1 cellular context compared by ENCODE assay signal in the genomic region with DNA sequence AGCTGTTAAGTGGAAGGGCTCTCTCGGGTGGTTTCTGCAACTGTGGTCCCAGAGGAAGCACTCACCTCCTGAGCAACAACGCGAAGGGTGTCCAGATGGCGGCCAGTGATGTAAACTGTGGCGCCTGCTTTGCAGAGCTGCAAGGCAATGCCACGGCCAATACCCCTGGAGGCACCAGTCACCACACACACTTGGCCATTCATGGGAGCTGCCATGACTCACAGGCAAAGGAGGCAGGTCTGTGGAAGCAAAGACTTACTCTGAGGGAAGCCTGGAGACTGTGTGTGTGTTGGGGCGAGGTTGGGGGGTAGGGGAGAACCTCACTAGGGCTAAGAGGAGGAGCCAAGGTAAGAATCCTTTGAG.
A peak's percentile ranks its signal among the peaks of the same experiment; 100 is the strongest.
TF ChIP-seq lines count a peak whose summit lies in the region.

No MANE protein-coding gene starts in this region.

TF ChIP-seq in HepG2, 621 proteins besides CTCF, POLR2A, EP300 and RAD21:
- TF ChIP-seq FOSL2 (CRISPR knock-in tag; IDR thresholded peaks at IDR 0.05) = peak; percentile 81
- TF ChIP-seq GPN1 (CRISPR knock-in tag; IDR thresholded peaks at IDR 0.05; ENCODE audit: borderline replicate concordance) = no peak
- TF ChIP-seq NCOA5 (CRISPR knock-in tag; IDR thresholded peaks at IDR 0.05) = no peak
- TF ChIP-seq ZNF644 (CRISPR knock-in tag; IDR thresholded peaks at IDR 0.05; ENCODE audit: low read depth) = peak; percentile 87
- TF ChIP-seq ZNF430 (CRISPR knock-in tag; IDR thresholded peaks at IDR 0.05) = peak; percentile 76; the same call in 1 of the 2 replicates
- TF ChIP-seq CHD2 (IDR thresholded peaks at IDR 0.05; ENCODE audit: low read depth, low read length) = peak; percentile 38; the same call in 1 of the 2 replicates
- TF ChIP-seq MXI1 (IDR thresholded peaks at IDR 0.05; ENCODE audit: borderline replicate concordance, low read depth, low read length) = peak; percentile 42; the same call in 1 of the 3 replicates
- TF ChIP-seq, protein P1, sequence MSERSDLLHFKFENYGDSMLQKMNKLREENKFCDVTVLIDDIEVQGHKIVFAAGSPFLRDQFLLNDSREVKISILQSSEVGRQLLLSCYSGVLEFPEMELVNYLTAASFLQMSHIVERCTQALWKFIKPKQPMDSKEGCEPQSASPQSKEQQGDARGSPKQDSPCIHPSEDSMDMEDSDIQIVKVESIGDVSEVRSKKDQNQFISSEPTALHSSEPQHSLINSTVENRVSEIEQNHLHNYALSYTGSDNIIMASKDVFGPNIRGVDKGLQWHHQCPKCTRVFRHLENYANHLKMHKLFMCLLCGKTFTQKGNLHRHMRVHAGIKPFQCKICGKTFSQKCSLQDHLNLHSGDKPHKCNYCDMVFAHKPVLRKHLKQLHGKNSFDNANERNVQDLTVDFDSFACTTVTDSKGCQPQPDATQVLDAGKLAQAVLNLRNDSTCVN (CRISPR knock-in tag; IDR thresholded peaks at IDR 0.05; ENCODE audit: borderline replicate concordance) = no peak
- peak; percentile 50 for TF ChIP-seq JUND (CRISPR knock-in tag; IDR thresholded peaks at IDR 0.05)
- peak; percentile 69 for TF ChIP-seq YY1 (IDR thresholded peaks at IDR 0.05; ENCODE audit: insufficient read depth, insufficient replicate concordance, low read depth, low read length)
- TF ChIP-seq ZNF510 (CRISPR knock-in tag; IDR thresholded peaks at IDR 0.05; ENCODE audit: low read depth) = 0 out of 2 replicates have a peak, but pooled peaks have one; percentile 29
- no peak for TF ChIP-seq NR2F6 (IDR thresholded peaks at IDR 0.05)
- 0 out of 2 replicates have a peak, but pooled peaks have one; percentile 15 for TF ChIP-seq NR2F6 (CRISPR knock-in tag; IDR thresholded peaks at IDR 0.05)
- TF ChIP-seq ZNF674 (CRISPR knock-in tag; IDR thresholded peaks at IDR 0.05; ENCODE audit: low read depth) = peak; percentile 87; the same call in 1 of the 2 replicates
- TF ChIP-seq HDAC6 (IDR thresholded peaks at IDR 0.05; ENCODE audit: low read depth, low read length) = 0 out of 2 replicates have a peak, but pooled peaks have one; percentile 14
- 0 out of 2 replicates have a peak, but pooled peaks have one; percentile 12 for TF ChIP-seq ZNF850 (CRISPR knock-in tag; conservative IDR thresholded peaks at IDR 0.05)
- peak; percentile 38 for TF ChIP-seq XRCC5 (optimal IDR thresholded peaks at IDR 0.05; ENCODE audit: low read length)
- TF ChIP-seq SRSF1 (optimal IDR thresholded peaks at IDR 0.05; ENCODE audit: low read depth, low read length) = no peak
- TF ChIP-seq MED1 (CRISPR knock-in tag; IDR thresholded peaks at IDR 0.05) = no peak
- TF ChIP-seq, protein P2, sequence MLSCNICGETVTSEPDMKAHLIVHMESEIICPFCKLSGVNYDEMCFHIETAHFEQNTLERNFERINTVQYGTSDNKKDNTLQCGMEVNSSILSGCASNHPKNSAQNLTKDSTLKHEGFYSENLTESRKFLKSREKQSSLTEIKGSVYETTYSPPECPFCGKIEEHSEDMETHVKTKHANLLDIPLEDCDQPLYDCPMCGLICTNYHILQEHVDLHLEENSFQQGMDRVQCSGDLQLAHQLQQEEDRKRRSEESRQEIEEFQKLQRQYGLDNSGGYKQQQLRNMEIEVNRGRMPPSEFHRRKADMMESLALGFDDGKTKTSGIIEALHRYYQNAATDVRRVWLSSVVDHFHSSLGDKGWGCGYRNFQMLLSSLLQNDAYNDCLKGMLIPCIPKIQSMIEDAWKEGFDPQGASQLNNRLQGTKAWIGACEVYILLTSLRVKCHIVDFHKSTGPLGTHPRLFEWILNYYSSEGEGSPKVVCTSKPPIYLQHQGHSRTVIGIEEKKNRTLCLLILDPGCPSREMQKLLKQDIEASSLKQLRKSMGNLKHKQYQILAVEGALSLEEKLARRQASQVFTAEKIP (CRISPR knock-in tag; IDR thresholded peaks at IDR 0.05; ENCODE audit: borderline replicate concordance) = no peak
- TF ChIP-seq POLR2AphosphoS5 (IDR thresholded peaks at IDR 0.05; ENCODE audit: low read depth, low read length) = peak; percentile 27; the same call in 1 of the 2 replicates
- TF ChIP-seq, protein P3, sequence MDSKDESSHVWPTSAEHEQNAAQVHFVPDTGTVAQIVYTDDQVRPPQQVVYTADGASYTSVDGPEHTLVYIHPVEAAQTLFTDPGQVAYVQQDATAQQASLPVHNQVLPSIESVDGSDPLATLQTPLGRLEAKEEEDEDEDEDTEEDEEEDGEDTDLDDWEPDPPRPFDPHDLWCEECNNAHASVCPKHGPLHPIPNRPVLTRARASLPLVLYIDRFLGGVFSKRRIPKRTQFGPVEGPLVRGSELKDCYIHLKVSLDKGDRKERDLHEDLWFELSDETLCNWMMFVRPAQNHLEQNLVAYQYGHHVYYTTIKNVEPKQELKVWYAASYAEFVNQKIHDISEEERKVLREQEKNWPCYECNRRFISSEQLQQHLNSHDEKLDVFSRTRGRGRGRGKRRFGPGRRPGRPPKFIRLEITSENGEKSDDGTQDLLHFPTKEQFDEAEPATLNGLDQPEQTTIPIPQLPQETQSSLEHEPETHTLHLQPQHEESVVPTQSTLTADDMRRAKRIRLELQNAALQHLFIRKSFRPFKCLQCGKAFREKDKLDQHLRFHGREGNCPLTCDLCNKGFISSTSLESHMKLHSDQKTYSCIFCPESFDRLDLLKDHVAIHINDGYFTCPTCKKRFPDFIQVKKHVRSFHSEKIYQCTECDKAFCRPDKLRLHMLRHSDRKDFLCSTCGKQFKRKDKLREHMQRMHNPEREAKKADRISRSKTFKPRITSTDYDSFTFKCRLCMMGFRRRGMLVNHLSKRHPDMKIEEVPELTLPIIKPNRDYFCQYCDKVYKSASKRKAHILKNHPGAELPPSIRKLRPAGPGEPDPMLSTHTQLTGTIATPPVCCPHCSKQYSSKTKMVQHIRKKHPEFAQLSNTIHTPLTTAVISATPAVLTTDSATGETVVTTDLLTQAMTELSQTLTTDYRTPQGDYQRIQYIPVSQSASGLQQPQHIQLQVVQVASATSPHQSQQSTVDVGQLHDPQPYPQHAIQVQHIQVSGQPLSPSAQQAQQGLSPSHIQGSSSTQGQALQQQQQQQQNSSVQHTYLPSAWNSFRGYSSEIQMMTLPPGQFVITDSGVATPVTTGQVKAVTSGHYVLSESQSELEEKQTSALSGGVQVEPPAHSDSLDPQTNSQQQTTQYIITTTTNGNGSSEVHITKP (CRISPR knock-in tag; IDR thresholded peaks at IDR 0.05; ENCODE audit: low read depth) = no peak
- TF ChIP-seq TARDBP (CRISPR knock-in tag; IDR thresholded peaks at IDR 0.05) = peak; percentile 71; the same call in 1 of the 2 replicates
- TF ChIP-seq ZFP82 (CRISPR knock-in tag; IDR thresholded peaks at IDR 0.05; ENCODE audit: borderline replicate concordance) = 0 out of 2 replicates have a peak, but pooled peaks have one; percentile 3
- peak; percentile 9 for TF ChIP-seq JARID2 (CRISPR knock-in tag; IDR thresholded peaks at IDR 0.05; ENCODE audit: insufficient replicate concordance)
- 0 out of 2 replicates have a peak, but pooled peaks have one; percentile 72 for TF ChIP-seq ZNF354B (CRISPR knock-in tag; IDR thresholded peaks at IDR 0.05)
- peak; percentile 10; the same call in 1 of the 2 replicates for TF ChIP-seq HCFC1 (IDR thresholded peaks at IDR 0.05; ENCODE audit: low read depth, low read length)
- TF ChIP-seq, protein P4, sequence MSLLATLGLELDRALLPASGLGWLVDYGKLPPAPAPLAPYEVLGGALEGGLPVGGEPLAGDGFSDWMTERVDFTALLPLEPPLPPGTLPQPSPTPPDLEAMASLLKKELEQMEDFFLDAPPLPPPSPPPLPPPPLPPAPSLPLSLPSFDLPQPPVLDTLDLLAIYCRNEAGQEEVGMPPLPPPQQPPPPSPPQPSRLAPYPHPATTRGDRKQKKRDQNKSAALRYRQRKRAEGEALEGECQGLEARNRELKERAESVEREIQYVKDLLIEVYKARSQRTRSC (CRISPR knock-in tag; IDR thresholded peaks at IDR 0.05; ENCODE audit: low read depth) = peak; percentile 15; the same call in 1 of the 2 replicates
- 0 out of 2 replicates have a peak, but pooled peaks have one; percentile 3 for TF ChIP-seq JUN (CRISPR knock-in tag; IDR thresholded peaks at IDR 0.05)
- peak; percentile 19; the same call in 1 of the 2 replicates for TF ChIP-seq ZNF782 (CRISPR knock-in tag; IDR thresholded peaks at IDR 0.05; ENCODE audit: borderline replicate concordance)
- TF ChIP-seq ZNF775 (CRISPR knock-in tag; IDR thresholded peaks at IDR 0.05; ENCODE audit: borderline replicate concordance) = 0 out of 2 replicates have a peak, but pooled peaks have one; percentile 30
- TF ChIP-seq, protein P5, sequence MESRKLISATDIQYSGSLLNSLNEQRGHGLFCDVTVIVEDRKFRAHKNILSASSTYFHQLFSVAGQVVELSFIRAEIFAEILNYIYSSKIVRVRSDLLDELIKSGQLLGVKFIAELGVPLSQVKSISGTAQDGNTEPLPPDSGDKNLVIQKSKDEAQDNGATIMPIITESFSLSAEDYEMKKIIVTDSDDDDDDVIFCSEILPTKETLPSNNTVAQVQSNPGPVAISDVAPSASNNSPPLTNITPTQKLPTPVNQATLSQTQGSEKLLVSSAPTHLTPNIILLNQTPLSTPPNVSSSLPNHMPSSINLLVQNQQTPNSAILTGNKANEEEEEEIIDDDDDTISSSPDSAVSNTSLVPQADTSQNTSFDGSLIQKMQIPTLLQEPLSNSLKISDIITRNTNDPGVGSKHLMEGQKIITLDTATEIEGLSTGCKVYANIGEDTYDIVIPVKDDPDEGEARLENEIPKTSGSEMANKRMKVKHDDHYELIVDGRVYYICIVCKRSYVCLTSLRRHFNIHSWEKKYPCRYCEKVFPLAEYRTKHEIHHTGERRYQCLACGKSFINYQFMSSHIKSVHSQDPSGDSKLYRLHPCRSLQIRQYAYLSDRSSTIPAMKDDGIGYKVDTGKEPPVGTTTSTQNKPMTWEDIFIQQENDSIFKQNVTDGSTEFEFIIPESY (CRISPR knock-in tag; IDR thresholded peaks at IDR 0.05) = peak; percentile 86
- TF ChIP-seq, protein P6, sequence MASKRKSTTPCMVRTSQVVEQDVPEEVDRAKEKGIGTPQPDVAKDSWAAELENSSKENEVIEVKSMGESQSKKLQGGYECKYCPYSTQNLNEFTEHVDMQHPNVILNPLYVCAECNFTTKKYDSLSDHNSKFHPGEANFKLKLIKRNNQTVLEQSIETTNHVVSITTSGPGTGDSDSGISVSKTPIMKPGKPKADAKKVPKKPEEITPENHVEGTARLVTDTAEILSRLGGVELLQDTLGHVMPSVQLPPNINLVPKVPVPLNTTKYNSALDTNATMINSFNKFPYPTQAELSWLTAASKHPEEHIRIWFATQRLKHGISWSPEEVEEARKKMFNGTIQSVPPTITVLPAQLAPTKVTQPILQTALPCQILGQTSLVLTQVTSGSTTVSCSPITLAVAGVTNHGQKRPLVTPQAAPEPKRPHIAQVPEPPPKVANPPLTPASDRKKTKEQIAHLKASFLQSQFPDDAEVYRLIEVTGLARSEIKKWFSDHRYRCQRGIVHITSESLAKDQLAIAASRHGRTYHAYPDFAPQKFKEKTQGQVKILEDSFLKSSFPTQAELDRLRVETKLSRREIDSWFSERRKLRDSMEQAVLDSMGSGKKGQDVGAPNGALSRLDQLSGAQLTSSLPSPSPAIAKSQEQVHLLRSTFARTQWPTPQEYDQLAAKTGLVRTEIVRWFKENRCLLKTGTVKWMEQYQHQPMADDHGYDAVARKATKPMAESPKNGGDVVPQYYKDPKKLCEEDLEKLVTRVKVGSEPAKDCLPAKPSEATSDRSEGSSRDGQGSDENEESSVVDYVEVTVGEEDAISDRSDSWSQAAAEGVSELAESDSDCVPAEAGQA (IDR thresholded peaks at IDR 0.05; ENCODE audit: low read depth) = 0 out of 2 replicates have a peak, but pooled peaks have one; percentile 51
- TF ChIP-seq, protein P6 (CRISPR knock-in tag; IDR thresholded peaks at IDR 0.05; ENCODE audit: borderline replicate concordance) = no peak
- TF ChIP-seq ZNF7 (CRISPR knock-in tag; IDR thresholded peaks at IDR 0.05) = peak; percentile 20; the same call in 1 of the 2 replicates
- 0 out of 2 replicates have a peak, but pooled peaks have one; percentile 5 for TF ChIP-seq ZNF709 (CRISPR knock-in tag; IDR thresholded peaks at IDR 0.05)
- TF ChIP-seq, protein P7, sequence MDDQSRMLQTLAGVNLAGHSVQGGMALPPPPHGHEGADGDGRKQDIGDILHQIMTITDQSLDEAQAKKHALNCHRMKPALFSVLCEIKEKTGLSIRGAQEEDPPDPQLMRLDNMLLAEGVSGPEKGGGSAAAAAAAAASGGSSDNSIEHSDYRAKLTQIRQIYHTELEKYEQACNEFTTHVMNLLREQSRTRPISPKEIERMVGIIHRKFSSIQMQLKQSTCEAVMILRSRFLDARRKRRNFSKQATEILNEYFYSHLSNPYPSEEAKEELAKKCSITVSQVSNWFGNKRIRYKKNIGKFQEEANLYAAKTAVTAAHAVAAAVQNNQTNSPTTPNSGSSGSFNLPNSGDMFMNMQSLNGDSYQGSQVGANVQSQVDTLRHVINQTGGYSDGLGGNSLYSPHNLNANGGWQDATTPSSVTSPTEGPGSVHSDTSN (CRISPR knock-in tag; IDR thresholded peaks at IDR 0.05; ENCODE audit: borderline replicate concordance) = no peak
